8 cellular contexts compared by ENCODE assay signal in genomic region chr7:112204776-112205347, GRCh38. TPM values are rescaled to one million over a fixed set of nuclear protein-coding genes. Genes with fewer than 3 reads are reported as not detected.
DNase-seq lines count a peak whose midpoint lies in the region; ATAC-seq and TF ChIP-seq lines count a peak whose summit lies in the region.

No MANE protein-coding gene starts in this region.

- TF ChIP-seq POLR2A in esophagus muscularis mucosa (IDR thresholded peaks at IDR 0.05; ENCODE audit: low read depth): no peak

- POLR2A ChIA-PET in CD8-positive, alpha-beta T cell (lab: Charles Lee): interaction anchor here (3.3 kb wide), 1 partner anchor 246 kb away, joined by 30 read pairs; the partner anchor contains the start of gene IFRD1

- no peak for TF ChIP-seq EP300 in esophagus muscularis mucosa (IDR thresholded peaks at IDR 0.05)

- under 1% methylated on average over 10 of the region's 10 CpGs for WGBS in esophagus muscularis mucosa

- H3K36me3 Mint-ChIP-seq in CD8-positive, alpha-beta T cell: peaks cover 10% of the 10 kb centered on the region
- H3K36me3 Mint-ChIP-seq in T-helper 17 cell (ENCODE audit: low read depth) (peaks cover 6% of the 10 kb centered on the region), neural crest cell (ENCODE audit: low read depth) (no peaks in the 10 kb centered on the region)

- H3K9me3 Mint-ChIP-seq in CD8-positive, alpha-beta T cell: no peaks in the 10 kb centered on the region
- H3K9me3 Mint-ChIP-seq in neural crest cell: no peaks in the 10 kb centered on the region

- H3K27me3 Mint-ChIP-seq in CD8-positive, alpha-beta T cell (ENCODE audit: low read depth): peaks cover 40% of the 10 kb centered on the region
- H3K27me3 Mint-ChIP-seq in T-helper 17 cell: peaks cover 40% of the 10 kb centered on the region
- no peaks in the 10 kb centered on the region for H3K27me3 Mint-ChIP-seq in neural crest cell (ENCODE audit: low read depth)

- H3K36me3 ChIP-seq in CD8-positive, alpha-beta T cell (ENCODE audit: insufficient read depth, low read length): no peaks in the 10 kb centered on the region
- H3K36me3 ChIP-seq in esophagus muscularis mucosa: no peaks in the 10 kb centered on the region

- ATAC-seq in CD8-positive, alpha-beta T cell: no peak
- no peak for ATAC-seq in T-helper 17 cell
- no peak for ATAC-seq in HG02840 (IDR thresholded peaks at IDR 0.05; ENCODE audit: low FRiP score, unreplicated experiment)
- no peak for ATAC-seq in GM18858 (IDR thresholded peaks at IDR 0.05; ENCODE audit: unreplicated experiment)
- no peak for ATAC-seq in GM18511 (IDR thresholded peaks at IDR 0.05; ENCODE audit: unreplicated experiment)

- peaks cover 28% of the 10 kb centered on the region for H3K4me1 ChIP-seq in CD8-positive, alpha-beta T cell (ENCODE audit: insufficient read depth, low read length)
- H3K4me1 ChIP-seq in esophagus muscularis mucosa: peaks cover 15 to 35% (median 29%) of the 10 kb centered on the region in 4 donors

- TF ChIP-seq CTCF in CD8-positive, alpha-beta T cell (IDR thresholded peaks at IDR 0.05): no peak
- TF ChIP-seq CTCF in esophagus muscularis mucosa (IDR thresholded peaks at IDR 0.05) (no peak), neural crest cell (conservative IDR thresholded peaks at IDR 0.05) (no peak)

- intact Hi-C loops in CD8-positive, alpha-beta T cell (cut with DNase I, micrococcal nuclease): loop anchor here in 1 of 2 experiments (2.0 to 5.0 kb wide), 2 partner anchors 186 to 643 kb away; partner anchors contain the start of gene IMMP2L
- intact Hi-C loops in esophagus muscularis mucosa (cut with DNase I): loop anchor here (10.0 kb wide), 3 partner anchors 70 to 250 kb away; partner anchors contain the start of gene IFRD1

- H3K27ac Mint-ChIP-seq in CD8-positive, alpha-beta T cell: no peak overlapping the region
- H3K27ac Mint-ChIP-seq in T-helper 17 cell (peak overlapping the region; percentile 8), neural crest cell (ENCODE audit: unreplicated experiment) (peak overlapping the region; percentile 81)

- H3K4me3 ChIP-seq in CD8-positive, alpha-beta T cell (ENCODE audit: low read depth, low read length): peak overlapping the region; percentile 89
- H3K4me3 ChIP-seq in esophagus muscularis mucosa: peak overlapping the region; percentile 81 to 90 (median 86)

- CTCF ChIA-PET in CD8-positive, alpha-beta T cell (lab: Charles Lee): no interaction called here

- H3K4me3 Mint-ChIP-seq in CD8-positive, alpha-beta T cell: peak overlapping the region; percentile 97
- H3K4me3 Mint-ChIP-seq in T-helper 17 cell (peak overlapping the region; percentile 96), neural crest cell (peak overlapping the region; percentile 96)

- peak in 1 of 7 experiments; percentile 7 for DNase-seq in CD8-positive, alpha-beta T cell
- DNase-seq in HT1080 (ENCODE audit: low read depth): peak; percentile 22
- no peak for DNase-seq in T-helper 17 cell
- DNase-seq in esophagus muscularis mucosa (ENCODE audit: extremely low spot score): no peak
- no peak for DNase-seq in neural crest cell (ENCODE audit: low read depth, low spot score)

- H3K4me1 Mint-ChIP-seq in CD8-positive, alpha-beta T cell (ENCODE audit: low read depth): peaks cover 40% of the 10 kb centered on the region
- H3K4me1 Mint-ChIP-seq in T-helper 17 cell: peaks cover 30% of the 10 kb centered on the region
- peaks cover 39% of the 10 kb centered on the region for H3K4me1 Mint-ChIP-seq in neural crest cell

- H3K27me3 ChIP-seq in CD8-positive, alpha-beta T cell (ENCODE audit: insufficient read depth, low read length): peaks cover 4% of the 10 kb centered on the region
- no peaks in the 10 kb centered on the region for H3K27me3 ChIP-seq in esophagus muscularis mucosa

- H3K27ac ChIP-seq in CD8-positive, alpha-beta T cell (ENCODE audit: low read depth, low read length): no peak overlapping the region
- peak overlapping the region; percentile 84 to 93 (median 88) for H3K27ac ChIP-seq in esophagus muscularis mucosa (replicated peaks in 1 of 4)

- H3K9me3 ChIP-seq in CD8-positive, alpha-beta T cell (ENCODE audit: low read length): no peaks in the 10 kb centered on the region
- H3K9me3 ChIP-seq in T-helper 17 cell (ENCODE audit: control insufficient read depth, low read length, poor library complexity, severe bottlenecking): no peaks in the 10 kb centered on the region
- H3K9me3 ChIP-seq in esophagus muscularis mucosa: no peaks in the 10 kb centered on the region

RNA-seq across cellular contexts. Expression of gene DOCK4, which starts 1.3 kb away (rescaled TPM):
- under 1 TPM; 0.16 to 0.17 TPM for total RNA-seq in CD8-positive, alpha-beta T cell
- 36.6 and 46.6 TPM in 2 replicates for total RNA-seq in HT1080 (2014; rRNA removed; shearing (Covaris generic))
- polyA plus RNA-seq in HT1080 (2015; cell fraction: cytosol; rRNA removed): 36.9 and 51.0 TPM in 2 replicates
- polyA plus RNA-seq in HT1080 (2015; cell fraction: nucleus; rRNA removed): 110 TPM in 2 replicates
- total RNA-seq in T-helper 17 cell (under 1 TPM; 0.18 to 0.57 TPM), esophagus muscularis mucosa (10 to 100 TPM; 14.0 to 25.3 (median 18.8) TPM), neural crest cell (14.1 and 15.3 TPM in 2 replicates)

RNA-seq across cellular contexts. Expression of gene ZNF277, which starts 1.6 kb away (rescaled TPM):
- 10 to 100 TPM; 19.6 to 22.5 TPM for total RNA-seq in CD8-positive, alpha-beta T cell
- total RNA-seq in HT1080 (2014; rRNA removed; shearing (Covaris generic)): 11.9 and 15.4 TPM in 2 replicates
- polyA plus RNA-seq in HT1080 (2015; cell fraction: cytosol; rRNA removed): 17.9 and 25.8 TPM in 2 replicates
- 17.7 and 18.6 TPM in 2 replicates for polyA plus RNA-seq in HT1080 (2015; cell fraction: nucleus; rRNA removed)
- 10 to 100 TPM; 25.7 to 28.8 TPM for total RNA-seq in T-helper 17 cell
- 10 to 100 TPM; 19.5 to 27.1 (median 25.7) TPM for total RNA-seq in esophagus muscularis mucosa
- total RNA-seq in neural crest cell: 20.2 and 20.9 TPM in 2 replicates
